ENCODE assay signal across 20 cellular contexts in genomic region chr17:38619937-38620550, GRCh38.
"Had no signal": no experiment of that assay in that cellular context is flagged by ENCODE, and none has a peak within 500 bp of the region (broad histone marks: within the 10 kb centered on the region; RNA-seq: fewer than 3 reads in every experiment).

No MANE protein-coding gene starts in this region.

- H3K36me3 ChIP-seq: adrenal gland, breast epithelium, left ventricle myocardium inferior, tibial nerve, uterus had no signal

- H3K27me3 ChIP-seq: breast epithelium, uterus had no signal

- DNase-seq: activated CD4-positive, alpha-beta T cell treated with anti-CD3 and anti-CD28 coated beads, Interleukin-2, amount 10 ng/mL, durations not matched to agents 7 days and 5 days; activated CD8-positive, alpha-beta T cell treated with anti-CD3 and anti-CD28 coated beads, Interleukin-2, amount 10 ng/mL, durations not matched to agents 7 days and 5 days; activated gamma-delta T cell; activated T-cell treated with anti-CD3 and anti-CD28 coated beads, Interleukin-2, amount 50 U/mL, for 48 hours; adrenal gland; cortex of kidney; kidney glomerular epithelial cell; left ventricle myocardium inferior; mucosa of descending colon; naive B cell; retina; stimulated activated CD4-positive, alpha-beta T cell treated with anti-CD3 and anti-CD28 coated beads, Interleukin-2, amount 100 ng/mL, for 24 hours; stimulated activated naive CD8-positive, alpha-beta T cell treated with anti-CD3 and anti-CD28 coated beads, Interleukin-15, Interleukin-2, amounts not matched to agents 100 U/mL and 50 U/mL, for 24 hours; substantia nigra; T1000; uterus had no signal

- H3K27ac ChIP-seq: adrenal gland, breast epithelium, left ventricle myocardium inferior, parathyroid adenoma, tibial nerve, uterus had no signal

- ATAC-seq: activated CD4-positive, CD25-positive, alpha-beta regulatory T cell treated with anti-CD3 and anti-CD28 coated beads, Interleukin-2, amount 50 U/mL, for 24 hours; activated CD8-positive, alpha-beta T cell treated with anti-CD3 and anti-CD28 coated beads, Interleukin-2, amount 10 ng/mL, durations not matched to agents 7 days and 5 days; mucosa of descending colon; stimulated activated naive CD8-positive, alpha-beta T cell treated with anti-CD3 and anti-CD28 coated beads, Interleukin-15, Interleukin-2, amounts not matched to agents 100 U/mL and 50 U/mL, for 24 hours had no signal

- H3K9me3 ChIP-seq: adrenal gland, breast epithelium, left ventricle myocardium inferior, mucosa of descending colon, tibial nerve, uterus had no signal

- H3K4me1 ChIP-seq: adrenal gland, breast epithelium, left ventricle myocardium inferior, parathyroid adenoma, tibial nerve, uterus had no signal

- H3K4me3 ChIP-seq: adrenal gland, breast epithelium, left ventricle myocardium inferior, mucosa of descending colon, tibial nerve, uterus had no signal
